Comparison of ENCODE assay signal across 12 cellular contexts in the genomic region with DNA sequence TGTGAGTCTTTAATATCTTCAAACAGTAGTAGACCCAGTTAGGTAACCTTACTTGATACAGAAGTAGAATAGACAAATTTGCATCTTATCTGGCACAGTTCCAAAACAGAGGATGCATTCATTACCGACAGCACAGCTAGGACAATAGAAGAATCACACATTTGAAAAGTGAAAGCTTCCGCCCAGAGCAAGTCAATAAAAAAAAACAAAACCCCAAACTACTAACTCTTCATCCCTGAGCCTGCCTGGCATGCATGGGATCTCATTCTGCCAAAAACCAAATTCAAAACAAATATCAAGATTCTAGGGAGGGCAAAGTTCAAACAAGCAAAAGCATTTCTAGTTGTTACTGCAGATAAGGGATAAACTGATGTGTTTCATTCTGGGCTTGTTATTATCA.
DNase-seq lines count a peak whose midpoint lies in the region; ATAC-seq, FAIRE-seq and TF ChIP-seq lines count a peak whose summit lies in the region.
"Had no signal": no experiment of that assay in that cellular context is flagged by ENCODE, and none has a peak within 500 bp of the region (broad histone marks: within the 10 kb centered on the region; RNA-seq: fewer than 3 reads in every experiment).

No MANE protein-coding gene starts in this region.

- TF ChIP-seq CTCF in A549 (IDR thresholded peaks at IDR 0.05), result no peak
- TF ChIP-seq CTCF in astrocyte (IDR thresholded peaks at IDR 0.05; ENCODE audit: insufficient read depth, low read depth, low read length), result no peak
- no peak for TF ChIP-seq CTCF in smooth muscle cell (IDR thresholded peaks at IDR 0.05; ENCODE audit: borderline replicate concordance, insufficient read depth, poor library complexity, severe bottlenecking)

- no peaks in the 10 kb centered on the region for H3K9me3 Mint-ChIP-seq in astrocyte (ENCODE audit: unreplicated experiment)
- H3K9me3 Mint-ChIP-seq: dendritic cell treated with granulocyte-macrophage colony-stimulating factor and Interleukin-4, amounts not matched to agents 40 ng/mL and 50 ng/mL, for 4 days had no signal

- FAIRE-seq in A549 (lab: Jason Lieb, UNC) (no peak), astrocyte (lab: Jason Lieb, UNC) (no peak)

- no peak overlapping the region for H2AFZ ChIP-seq in astrocyte (ENCODE audit: low read depth, low read length)
- no peak overlapping the region for H2AFZ ChIP-seq in smooth muscle cell (ENCODE audit: low read depth)

- no peak for TF ChIP-seq POLR2A in A549 (IDR thresholded peaks at IDR 0.05; ENCODE audit: low read length)

- peak overlapping the region; percentile 54 to 66 for H3K27ac ChIP-seq in A549
- H3K27ac ChIP-seq in astrocyte (ENCODE audit: low read depth, low read length), result no peak overlapping the region
- H3K27ac ChIP-seq in smooth muscle cell (ENCODE audit: low read depth), result no peak overlapping the region

- H3K27me3 Mint-ChIP-seq in astrocyte (ENCODE audit: low read depth, unreplicated experiment), result no peaks in the 10 kb centered on the region
- H3K27me3 Mint-ChIP-seq: dendritic cell treated with granulocyte-macrophage colony-stimulating factor and Interleukin-4, amounts not matched to agents 40 ng/mL and 50 ng/mL, for 4 days had no signal

- TF ChIP-seq RAD21 in A549 (conservative IDR thresholded peaks at IDR 0.05 in 1 of 2, IDR thresholded peaks at IDR 0.05 in 1 of 2), result no peak

- WGBS in A549 (ENCODE audit: missing lambda C conversion rate), result 41% methylated on average over 2 of the region's 2 CpGs
- 83% methylated on average over 2 of the region's 2 CpGs for WGBS in smooth muscle cell (ENCODE audit: low lambda C conversion rate)

- H3K4me3 Mint-ChIP-seq in astrocyte (ENCODE audit: unreplicated experiment), result no peak overlapping the region
- H3K4me3 Mint-ChIP-seq: dendritic cell treated with granulocyte-macrophage colony-stimulating factor and Interleukin-4, amounts not matched to agents 40 ng/mL and 50 ng/mL, for 4 days had no signal

- peaks cover 21% of the 10 kb centered on the region for H3K4me1 ChIP-seq in A549
- H3K4me1 ChIP-seq in astrocyte (ENCODE audit: insufficient read depth, low read length), result peaks cover 4% of the 10 kb centered on the region
- H3K4me1 ChIP-seq in smooth muscle cell (ENCODE audit: low read depth), result no peaks in the 10 kb centered on the region

- no peaks in the 10 kb centered on the region for H3K79me2 ChIP-seq in astrocyte (ENCODE audit: insufficient read depth, low read length)
- no peaks in the 10 kb centered on the region for H3K79me2 ChIP-seq in smooth muscle cell (ENCODE audit: low read depth)

- H3K4me1 Mint-ChIP-seq in astrocyte (ENCODE audit: low read depth, unreplicated experiment), result peaks cover 11% of the 10 kb centered on the region

- TF ChIP-seq EP300 in A549 (IDR thresholded peaks at IDR 0.05), result no peak

- H3K4me2 ChIP-seq in A549, result peak overlapping the region; percentile 68
- H3K4me2 ChIP-seq in astrocyte (ENCODE audit: low read length), result no peak overlapping the region
- H3K4me2 ChIP-seq in smooth muscle cell, result no peak overlapping the region

- POLR2A ChIA-PET in A549 (lab: Yijun Ruan, JAX), result no interaction called here

- H3K4me3 ChIP-seq in A549 (no peak overlapping the region), astrocyte (ENCODE audit: insufficient read depth, low read depth, low read length) (no peak overlapping the region), smooth muscle cell (no peak overlapping the region)
- H3K4me3 ChIP-seq: HAP-1, Peyer's patch had no signal

- H3K36me3 ChIP-seq in astrocyte (ENCODE audit: insufficient read depth, low read length) (no peaks in the 10 kb centered on the region), smooth muscle cell (ENCODE audit: low read depth) (no peaks in the 10 kb centered on the region)
- H3K36me3 ChIP-seq: HAP-1, Peyer's patch had no signal

- no peaks in the 10 kb centered on the region for H3F3A ChIP-seq in smooth muscle cell (ENCODE audit: low read depth)

- H3K9ac ChIP-seq in astrocyte (ENCODE audit: low read length) (no peak overlapping the region), smooth muscle cell (ENCODE audit: low read depth) (no peak overlapping the region)

- ATAC-seq in A549 (no peak), left lobe of liver (peak; percentile 85), GM18511 (IDR thresholded peaks at IDR 0.05; ENCODE audit: unreplicated experiment) (no peak)

- H3K36me3 Mint-ChIP-seq in astrocyte (ENCODE audit: low read depth, unreplicated experiment), result no peaks in the 10 kb centered on the region

- H3K27me3 ChIP-seq in astrocyte (ENCODE audit: insufficient read depth, low read length), result no peaks in the 10 kb centered on the region
- H3K27me3 ChIP-seq in smooth muscle cell (ENCODE audit: low read depth), result no peaks in the 10 kb centered on the region
- H3K27me3 ChIP-seq: Peyer's patch had no signal

- H3K9me3 ChIP-seq in A549, result no peaks in the 10 kb centered on the region
- no peaks in the 10 kb centered on the region for H3K9me3 ChIP-seq in astrocyte (ENCODE audit: insufficient read depth, low read depth, low read length)
- H3K9me3 ChIP-seq in smooth muscle cell (replicated peaks; ENCODE audit: low read depth), result no peaks in the 10 kb centered on the region
- H3K9me3 ChIP-seq: HAP-1, Peyer's patch had no signal

- CTCF ChIA-PET in A549 (lab: Yijun Ruan, JAX), result interaction anchor here (1.6 kb wide), 1 partner anchor 175 kb away, joined by 5 read pairs; no protein-coding TSS in a partner anchor

- no peaks in the 10 kb centered on the region for H4K20me1 ChIP-seq in astrocyte (ENCODE audit: insufficient read depth, low read length)
- H4K20me1 ChIP-seq in smooth muscle cell (ENCODE audit: low read depth), result no peaks in the 10 kb centered on the region

- DNase-seq in A549 (ENCODE audit: low read depth in 1 of 2, low spot score in 1 of 2) (no peak), NAMALWA (ENCODE audit: low spot score) (peak; percentile 54), astrocyte (ENCODE audit: low read depth) (peak; percentile 9), left lobe of liver (ENCODE audit: low spot score) (peak; percentile 72), putamen (ENCODE audit: low spot score) (no peak), NOMO-1 treated with DMSO at 0.1 percent for 48 hours (lab: John Stamatoyannopoulos, UW; ENCODE audit: unreplicated experiment) (no peak), smooth muscle cell (lab: John Stamatoyannopoulos, UW; ENCODE audit: unreplicated experiment) (no peak)
- DNase-seq: activated effector memory CD4-positive, alpha-beta T cell treated with Interleukin-2 at 50 U/mL for 16 hours had no signal

- no peak overlapping the region for H3K27ac Mint-ChIP-seq in astrocyte (ENCODE audit: unreplicated experiment)
- H3K27ac Mint-ChIP-seq: dendritic cell treated with granulocyte-macrophage colony-stimulating factor and Interleukin-4, amounts not matched to agents 40 ng/mL and 50 ng/mL, for 4 days had no signal

TF ChIP-seq in A549, 52 proteins besides CTCF, POLR2A, EP300 and RAD21:
- TF ChIP-seq ZNF302 (CRISPR knock-in tag; IDR thresholded peaks at IDR 0.05), result no peak
- TF ChIP-seq BHLHE40 (IDR thresholded peaks at IDR 0.05; ENCODE audit: low read depth, low read length), result no peak
- TF ChIP-seq, protein P1, sequence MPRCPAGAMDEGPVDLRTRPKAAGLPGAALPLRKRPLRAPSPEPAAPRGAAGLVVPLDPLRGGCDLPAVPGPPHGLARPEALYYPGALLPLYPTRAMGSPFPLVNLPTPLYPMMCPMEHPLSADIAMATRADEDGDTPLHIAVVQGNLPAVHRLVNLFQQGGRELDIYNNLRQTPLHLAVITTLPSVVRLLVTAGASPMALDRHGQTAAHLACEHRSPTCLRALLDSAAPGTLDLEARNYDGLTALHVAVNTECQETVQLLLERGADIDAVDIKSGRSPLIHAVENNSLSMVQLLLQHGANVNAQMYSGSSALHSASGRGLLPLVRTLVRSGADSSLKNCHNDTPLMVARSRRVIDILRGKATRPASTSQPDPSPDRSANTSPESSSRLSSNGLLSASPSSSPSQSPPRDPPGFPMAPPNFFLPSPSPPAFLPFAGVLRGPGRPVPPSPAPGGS (IDR thresholded peaks at IDR 0.05), result no peak
- no peak for TF ChIP-seq HOXB13 (CRISPR knock-in tag; IDR thresholded peaks at IDR 0.05; ENCODE audit: low read depth)
- no peak for TF ChIP-seq POLR2AphosphoS2 (conservative IDR thresholded peaks at IDR 0.05; ENCODE audit: low read length)
- TF ChIP-seq FOSL2 (IDR thresholded peaks at IDR 0.05), result no peak
- no peak for TF ChIP-seq FOSL2 (CRISPR knock-in tag; IDR thresholded peaks at IDR 0.05)
- TF ChIP-seq NFE2L2 (conservative IDR thresholded peaks at IDR 0.05; ENCODE audit: low read length), result no peak
- TF ChIP-seq, protein P2, sequence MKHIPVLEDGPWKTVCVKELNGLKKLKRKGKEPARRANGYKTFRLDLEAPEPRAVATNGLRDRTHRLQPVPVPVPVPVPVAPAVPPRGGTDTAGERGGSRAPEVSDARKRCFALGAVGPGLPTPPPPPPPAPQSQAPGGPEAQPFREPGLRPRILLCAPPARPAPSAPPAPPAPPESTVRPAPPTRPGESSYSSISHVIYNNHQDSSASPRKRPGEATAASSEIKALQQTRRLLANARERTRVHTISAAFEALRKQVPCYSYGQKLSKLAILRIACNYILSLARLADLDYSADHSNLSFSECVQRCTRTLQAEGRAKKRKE (CRISPR knock-in tag; IDR thresholded peaks at IDR 0.05; ENCODE audit: low read depth), result no peak
- no peak for TF ChIP-seq EHF (CRISPR knock-in tag; IDR thresholded peaks at IDR 0.05)
- no peak for TF ChIP-seq GATA3 (IDR thresholded peaks at IDR 0.05; ENCODE audit: borderline replicate concordance)
- TF ChIP-seq RCOR1 (IDR thresholded peaks at IDR 0.05; ENCODE audit: low read depth, low read length), result no peak
- TF ChIP-seq CHD4 (IDR thresholded peaks at IDR 0.05; ENCODE audit: borderline replicate concordance), result no peak
- TF ChIP-seq ESRRA (IDR thresholded peaks at IDR 0.05; ENCODE audit: borderline replicate concordance, low read length), result no peak
- no peak for TF ChIP-seq HEYL (CRISPR knock-in tag; IDR thresholded peaks at IDR 0.05)
- no peak for TF ChIP-seq HDAC2 (IDR thresholded peaks at IDR 0.05)
- TF ChIP-seq CBX2 (IDR thresholded peaks at IDR 0.05; ENCODE audit: borderline replicate concordance, low read depth), result no peak
- TF ChIP-seq, protein P3, sequence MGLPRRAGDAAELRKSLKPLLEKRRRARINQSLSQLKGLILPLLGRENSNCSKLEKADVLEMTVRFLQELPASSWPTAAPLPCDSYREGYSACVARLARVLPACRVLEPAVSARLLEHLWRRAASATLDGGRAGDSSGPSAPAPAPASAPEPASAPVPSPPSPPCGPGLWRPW (IDR thresholded peaks at IDR 0.05), result no peak

Comparison
In these comparisons a context has a peak if more than half of its experiments do, and no peak if none do; other contexts are left out.
1. DNase-seq: peak in NAMALWA (single experiment), astrocyte (single experiment) and left lobe of liver (single experiment); none in A549 (0 of 2), putamen (single experiment), NOMO-1 treated with DMSO at 0.1 percent for 48 hours (single experiment) and smooth muscle cell (single experiment).
2. H3K27ac ChIP-seq: peak in A549 (2 of 2); none in astrocyte (single experiment) and smooth muscle cell (single experiment).